Comparison of ENCODE assay signal across 1 cellular context in the genomic region with DNA sequence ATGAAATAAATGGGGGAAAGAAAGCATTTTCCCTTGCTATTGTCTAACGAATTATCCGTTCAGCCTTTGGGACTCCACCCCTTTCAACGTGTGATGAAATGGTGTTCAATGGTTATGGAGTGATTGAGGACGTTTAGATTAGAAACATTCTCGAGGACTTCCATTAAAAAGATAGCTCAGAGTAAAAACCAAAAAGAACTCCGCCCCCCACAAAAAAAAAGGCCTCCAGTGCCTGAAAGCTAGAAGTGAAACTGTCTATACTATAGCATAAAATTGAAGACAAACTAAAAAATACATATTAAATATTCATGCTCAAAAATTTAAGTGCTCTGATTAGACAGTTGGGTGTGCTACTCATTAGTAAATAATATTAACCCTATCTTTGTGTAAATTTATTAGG.
TF ChIP-seq lines count a peak whose summit lies in the region.

No MANE protein-coding gene starts in this region.

TF ChIP-seq in GM12878, 131 proteins besides CTCF, POLR2A, EP300 and RAD21:
- TF ChIP-seq SMC3 (IDR thresholded peaks at IDR 0.05; ENCODE audit: borderline replicate concordance, low read length) (no peak), ZNF384 (IDR thresholded peaks at IDR 0.05; ENCODE audit: borderline replicate concordance, low read depth, low read length) (peak; percentile 72)
TF ChIP-seq in GM12878: peak in this region for 1.
